Comparison of ENCODE assay signal across 34 cellular contexts in genomic region chr15:45141386-45141785, GRCh38. TPM values are rescaled to one million over a fixed set of nuclear protein-coding genes. Genes with fewer than 3 reads are reported as not detected.
"Had no signal": no experiment of that assay in that cellular context is flagged by ENCODE, and none has a peak within 500 bp of the region (broad histone marks: within the 10 kb centered on the region; RNA-seq: fewer than 3 reads in every experiment).

No MANE protein-coding gene starts in this region.

- ATAC-seq: mucosa of descending colon; naive thymus-derived CD4-positive, alpha-beta T cell; natural killer cell treated with Interleukin-12 subunit alpha and Interleukin-12 subunit beta and Interleukin-15 and Interleukin-18, amount 100 ng/mL, for 72 hours; right lobe of liver; stimulated activated effector memory CD8-positive, alpha-beta T cell treated with anti-CD3 and anti-CD28 coated beads, Interleukin-12 subunit alpha, Interleukin-12 subunit beta, amount 100 ng/mL, for 72 hours had no signal

- H3K4me3 Mint-ChIP-seq: memory B cell; naive thymus-derived CD4-positive, alpha-beta T cell; natural killer cell treated with Interleukin-12 subunit alpha and Interleukin-12 subunit beta and Interleukin-15 and Interleukin-18, amount 100 ng/mL, for 72 hours; stimulated activated effector memory CD8-positive, alpha-beta T cell treated with anti-CD3 and anti-CD28 coated beads, Interleukin-12 subunit alpha, Interleukin-12 subunit beta, amount 100 ng/mL, for 72 hours; stimulated activated naive CD8-positive, alpha-beta T cell treated with anti-CD3 and anti-CD28 coated beads, Interleukin-15, Interleukin-2, amounts not matched to agents 100 ng/mL and 50 ng/mL, for 24 hours had no signal

- H3K4me2 ChIP-seq: hepatocyte, smooth muscle cell had no signal

- H3K27ac Mint-ChIP-seq: memory B cell; naive thymus-derived CD4-positive, alpha-beta T cell; progenitor cell of endocrine pancreas; stimulated activated effector memory CD8-positive, alpha-beta T cell treated with anti-CD3 and anti-CD28 coated beads, Interleukin-12 subunit alpha, Interleukin-12 subunit beta, amount 100 ng/mL, for 72 hours; stimulated activated naive CD8-positive, alpha-beta T cell treated with anti-CD3 and anti-CD28 coated beads, Interleukin-15, Interleukin-2, amounts not matched to agents 100 ng/mL and 50 ng/mL, for 24 hours had no signal

- DNase-seq: islet precursor cell; left ventricle myocardium inferior; midbrain; mucosa of descending colon; naive thymus-derived CD4-positive, alpha-beta T cell; right lobe of liver; stimulated activated CD4-positive, alpha-beta T cell treated with anti-CD3 and anti-CD28 coated beads, Interleukin-12 subunit alpha, Interleukin-12 subunit beta, amount 100 ng/mL, for 4 hours; stimulated activated CD4-positive, alpha-beta T cell treated with anti-CD3 and anti-CD28 coated beads, Interleukin-15, amount 100 ng/mL, for 24 hours; stimulated activated CD4-positive, alpha-beta T cell treated with anti-CD3 and anti-CD28 coated beads, Interleukin-4, amount 100 ng/mL, for 24 hours; stimulated activated naive CD4-positive, alpha-beta T cell; tibial artery; trophoblast cell; uterus had no signal

- H2AFZ ChIP-seq: hepatocyte, parathyroid adenoma had no signal

- H3K9me3 ChIP-seq: left ventricle myocardium inferior, mucosa of descending colon, right atrium auricular region, right lobe of liver, suprapubic skin, thoracic aorta, tibial artery, uterus had no signal

- H3K27ac ChIP-seq: hepatocyte, left ventricle myocardium inferior, parathyroid adenoma, right atrium auricular region, right lobe of liver, suprapubic skin, thoracic aorta, tibial artery, uterus had no signal

- H3K4me1 ChIP-seq: left ventricle myocardium inferior, parathyroid adenoma, right atrium auricular region, right lobe of liver, tibial artery, uterus had no signal

- H3K27me3 ChIP-seq: right atrium auricular region, right lobe of liver, suprapubic skin had no signal

- H3K4me3 ChIP-seq: hepatocyte, left ventricle myocardium inferior, lung, mucosa of descending colon, right atrium auricular region, right lobe of liver, smooth muscle cell, suprapubic skin, thoracic aorta, tibial artery, uterus had no signal

- H3K36me3 Mint-ChIP-seq: memory B cell; naive thymus-derived CD4-positive, alpha-beta T cell; natural killer cell treated with Interleukin-12 subunit alpha and Interleukin-12 subunit beta and Interleukin-15 and Interleukin-18, amount 100 ng/mL, for 72 hours; stimulated activated effector memory CD8-positive, alpha-beta T cell treated with anti-CD3 and anti-CD28 coated beads, Interleukin-12 subunit alpha, Interleukin-12 subunit beta, amount 100 ng/mL, for 72 hours had no signal

- H3K9ac ChIP-seq: parathyroid adenoma had no signal

- H3K79me2 ChIP-seq: hepatocyte, parathyroid adenoma had no signal

- H3K9me3 Mint-ChIP-seq: memory B cell; naive thymus-derived CD4-positive, alpha-beta T cell; natural killer cell treated with Interleukin-12 subunit alpha and Interleukin-12 subunit beta and Interleukin-15 and Interleukin-18, amount 100 ng/mL, for 72 hours; stimulated activated effector memory CD8-positive, alpha-beta T cell treated with anti-CD3 and anti-CD28 coated beads, Interleukin-12 subunit alpha, Interleukin-12 subunit beta, amount 100 ng/mL, for 72 hours; stimulated activated naive CD8-positive, alpha-beta T cell treated with anti-CD3 and anti-CD28 coated beads, Interleukin-15, Interleukin-2, amounts not matched to agents 100 ng/mL and 50 ng/mL, for 24 hours had no signal

- H3K36me3 ChIP-seq: left ventricle myocardium inferior, right atrium auricular region, right lobe of liver, thoracic aorta, tibial artery, uterus had no signal

RNA-seq across cellular contexts. Expression of gene DUOX1, which starts 11.6 kb away (rescaled TPM):
- total RNA-seq: myocyte, osteocyte, pulmonary artery endothelial cell had no signal

RNA-seq across cellular contexts. Expression of gene DUOXA1, which starts 11.7 kb away (rescaled TPM):
- total RNA-seq: kidney epithelial cell; myocyte; natural killer cell treated with Interleukin-12 subunit alpha and Interleukin-12 subunit beta and Interleukin-15 and Interleukin-18, amount 100 ng/mL, for 72 hours; osteocyte; pulmonary artery endothelial cell; renal cortical epithelial cell; right lobe of liver; skeletal muscle tissue had no signal

RNA-seq across cellular contexts. Expression of gene DUOXA2, which starts 27.3 kb away (rescaled TPM):
- total RNA-seq: kidney epithelial cell; left ventricle myocardium inferior; lower leg skin; mesenteric fat pad; myocyte; naive thymus-derived CD4-positive, alpha-beta T cell; osteocyte; progenitor cell of endocrine pancreas; pulmonary artery endothelial cell; renal cortical epithelial cell; right atrium auricular region; skeletal muscle tissue; smooth muscle cell; subcutaneous adipose tissue; suprapubic skin; thoracic aorta; uterus had no signal

RNA-seq across cellular contexts. Expression of gene DUOX2, which starts 27.4 kb away (rescaled TPM):
- total RNA-seq: myocyte, osteocyte, pulmonary artery endothelial cell had no signal
